Comparison of ENCODE assay signal across 22 cellular contexts in genomic region chrX:140500427-140500826, GRCh38. TPM values are rescaled to one million over a fixed set of nuclear protein-coding genes. Genes with fewer than 3 reads are reported as not detected.
"Had no signal": no experiment of that assay in that cellular context is flagged by ENCODE, and none has a peak within 500 bp of the region (broad histone marks: within the 10 kb centered on the region; RNA-seq: fewer than 3 reads in every experiment).

No MANE protein-coding gene starts in this region.

- H3K4me3 ChIP-seq: prostate gland, sigmoid colon, spleen, stomach, testis had no signal

- ATAC-seq: activated CD4-positive, CD25-positive, alpha-beta regulatory T cell treated with anti-CD3 and anti-CD28 coated beads, Interleukin-2, amount 50 U/mL, for 24 hours; foreskin keratinocyte; natural killer cell had no signal

- H3K27ac ChIP-seq: brain microvascular endothelial cell, foreskin keratinocyte, prostate gland, sigmoid colon, spleen, stomach, testis had no signal

- DNase-seq: activated CD4-positive, alpha-beta T cell treated with anti-CD3 and anti-CD28 coated beads, Interleukin-2, amount 50 U/mL, for 1 hour; activated naive CD4-positive, alpha-beta T cell; activated naive CD8-positive, alpha-beta T cell treated with anti-CD3 and anti-CD28 coated beads, Interleukin-2, amount 10 ng/mL, durations not matched to agents 7 days and 5 days; brain microvascular endothelial cell; cortex of kidney; effector memory CD4-positive, alpha-beta T cell; foreskin keratinocyte; glutamatergic neuron; hypothalamus; immature natural killer cell; mesendoderm; natural killer cell; sigmoid colon; spleen; stomach; testis had no signal

- H3K36me3 ChIP-seq: brain microvascular endothelial cell, prostate gland, sigmoid colon, spleen, stomach had no signal

- H3K27me3 ChIP-seq: testis had no signal

- H3K9me3 ChIP-seq: prostate gland, sigmoid colon, testis had no signal

- H3K4me1 ChIP-seq: foreskin keratinocyte, prostate gland, testis had no signal

RNA-seq across cellular contexts. Expression of gene SOX3, which starts 4.4 kb away (rescaled TPM):
- total RNA-seq: activated CD8-positive, alpha-beta memory T cell treated with anti-CD3 and anti-CD28 coated beads for 36 hours; activated naive CD8-positive, alpha-beta T cell treated with anti-CD3 and anti-CD28 coated beads, Interleukin-2, amount 10 ng/mL, durations not matched to agents 7 days and 5 days; foreskin keratinocyte; lower leg skin; natural killer cell; omental fat pad; sigmoid colon; spleen; stomach; ureter had no signal
